In the genomic region with DNA sequence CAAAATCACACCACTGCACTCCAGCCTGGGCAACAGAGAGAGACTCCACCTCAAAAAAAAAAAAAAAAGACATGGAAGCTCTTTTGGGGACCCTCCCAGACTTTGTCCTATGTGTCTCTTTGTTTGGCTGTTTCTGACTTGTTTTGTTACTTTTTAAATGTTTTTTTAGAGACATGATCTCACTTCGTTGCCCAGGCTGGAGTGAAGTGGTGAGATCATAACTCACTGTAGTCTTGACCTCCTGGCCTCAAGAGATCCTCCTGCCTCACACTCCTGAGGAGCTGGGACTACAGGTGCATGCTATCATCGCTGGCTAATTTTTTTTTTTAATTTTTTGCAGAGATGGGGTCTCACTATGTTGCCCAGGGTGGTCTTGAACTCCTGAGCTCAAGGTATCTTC, we compare ENCODE assay signal across 17 cellular contexts.
"Had no signal": no experiment of that assay in that cellular context is flagged by ENCODE, and none has a peak within 500 bp of the region (broad histone marks: within the 10 kb centered on the region; RNA-seq: fewer than 3 reads in every experiment).

No MANE protein-coding gene starts in this region.

- H3K27ac ChIP-seq: stomach, suprapubic skin, testis, thoracic aorta, thyroid gland, tibial artery, tibial nerve, transverse colon, upper lobe of left lung, upper lobe of right lung, uterus, vagina had no signal

- H3K4me3 ChIP-seq: stomach, suprapubic skin, testis, thoracic aorta, thyroid gland, tibial artery, tibial nerve, transverse colon, upper lobe of left lung, upper lobe of right lung, uterus, vagina had no signal

- H3K36me3 ChIP-seq: stomach, suprapubic skin, thoracic aorta, thyroid gland, tibial artery, tibial nerve, transverse colon, upper lobe of left lung, upper lobe of right lung, uterus, vagina had no signal

- ATAC-seq: stimulated activated effector memory CD8-positive, alpha-beta T cell treated with anti-CD3 and anti-CD28 coated beads, Interleukin-12 subunit alpha, Interleukin-12 subunit beta, amount 100 ng/mL, for 72 hours; stimulated activated memory B cell treated with anti-CD40 and anti-IgM and Interleukin-4, amounts not matched to agents 10 μg/mL and 1 μg/mL and 100 μg/mL, for 72 hours; stimulated activated naive B cell treated with anti-CD40 and anti-IgM and Interleukin-4, amounts not matched to agents 10 μg/mL and 1 μg/mL and 100 μg/mL, for 72 hours; stimulated activated naive CD8-positive, alpha-beta T cell treated with anti-CD3 and anti-CD28 coated beads, Interleukin-15, amount 100 ng/mL, for 72 hours; stimulated activated naive CD8-positive, alpha-beta T cell treated with anti-CD3 and anti-CD28 coated beads, Interleukin-15, Interleukin-2, amounts not matched to agents 100 U/mL and 50 U/mL, for 24 hours; upper lobe of right lung had no signal

- H3K9me3 ChIP-seq: stomach, suprapubic skin, testis, thoracic aorta, thyroid gland, tibial artery, tibial nerve, transverse colon, upper lobe of left lung, upper lobe of right lung, uterus, vagina had no signal

- H3K4me1 ChIP-seq: upper lobe of right lung had no signal
